ENCODE assay signal across 10 cellular contexts in the genomic region with DNA sequence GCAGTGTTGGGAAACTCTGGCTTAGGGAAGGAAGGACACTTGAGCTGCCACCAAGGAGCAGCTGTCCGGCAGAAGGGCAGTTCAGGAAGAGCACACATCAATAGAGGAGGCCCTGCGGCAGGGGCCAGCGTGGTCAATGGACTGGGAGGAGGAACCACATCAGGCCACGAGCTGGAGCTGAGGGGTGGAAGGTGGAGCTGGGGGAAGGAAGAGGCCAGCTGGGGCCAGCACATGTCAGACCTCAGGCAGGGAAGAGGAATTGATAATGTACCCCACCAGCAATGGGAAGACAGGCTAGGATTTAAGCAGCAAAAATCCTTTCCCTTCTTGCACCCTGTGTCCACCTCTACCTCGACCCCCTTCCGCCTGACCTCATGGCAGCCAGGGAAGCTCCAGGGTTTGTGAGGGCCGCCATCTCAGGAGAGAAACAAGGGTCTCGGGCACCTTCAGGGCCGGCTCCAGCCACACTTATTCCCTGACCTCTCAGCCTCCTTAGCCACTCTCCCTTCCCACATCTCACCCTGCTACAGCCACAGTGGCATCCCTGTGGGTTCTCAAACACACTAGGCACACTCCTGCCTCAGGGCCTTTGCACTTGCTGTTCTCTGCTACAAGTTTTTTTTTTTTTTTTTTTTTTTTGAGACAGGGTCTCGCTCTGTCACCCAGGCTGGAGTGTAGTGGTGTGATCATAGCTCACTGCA.
DNase-seq lines count a peak whose midpoint lies in the region; ATAC-seq lines count a peak whose summit lies in the region.
"Had no signal": no experiment of that assay in that cellular context is flagged by ENCODE, and none has a peak within 500 bp of the region (broad histone marks: within the 10 kb centered on the region; RNA-seq: fewer than 3 reads in every experiment).

No MANE protein-coding gene starts in this region.

- CTCF ChIA-PET in naive thymus-derived CD4-positive, alpha-beta T cell (lab: Charles Lee): interaction anchor here (0.7 kb wide), 1 partner anchor 35 kb away, joined by 3 read pairs; no protein-coding TSS in a partner anchor

- peak overlapping the region; percentile 71 for H3K27ac Mint-ChIP-seq in activated naive CD8-positive, alpha-beta T cell treated with anti-CD3 and anti-CD28 coated beads, Interleukin-2, amount 50 U/mL, for 24 hours
- H3K27ac Mint-ChIP-seq in naive thymus-derived CD4-positive, alpha-beta T cell: peak overlapping the region; percentile 42 to 87 (median 72)

- ATAC-seq in activated naive CD8-positive, alpha-beta T cell treated with anti-CD3 and anti-CD28 coated beads, Interleukin-2, amount 50 U/mL, for 24 hours: no peak
- ATAC-seq in naive thymus-derived CD4-positive, alpha-beta T cell: no peak
- ATAC-seq in GM18511 (IDR thresholded peaks at IDR 0.05; ENCODE audit: unreplicated experiment) (no peak), HG02763 (IDR thresholded peaks at IDR 0.05; ENCODE audit: unreplicated experiment) (no peak), HG02970 (IDR thresholded peaks at IDR 0.05; ENCODE audit: low FRiP score, unreplicated experiment) (no peak), HG03521 (IDR thresholded peaks at IDR 0.05; ENCODE audit: unreplicated experiment) (no peak)

- DNase-seq in H7: peak; percentile 47
- DNase-seq in activated naive CD8-positive, alpha-beta T cell treated with anti-CD3 and anti-CD28 coated beads, Interleukin-2, amount 50 U/mL, for 24 hours: no peak
- no peak for DNase-seq in naive thymus-derived CD4-positive, alpha-beta T cell
- DNase-seq: NCI-H345 had no signal

- H3K27me3 Mint-ChIP-seq in activated naive CD8-positive, alpha-beta T cell treated with anti-CD3 and anti-CD28 coated beads, Interleukin-2, amount 50 U/mL, for 24 hours: peaks cover 3% of the 10 kb centered on the region
- peaks cover 0 to 2% (median 0%) of the 10 kb centered on the region in 5 donors for H3K27me3 Mint-ChIP-seq in naive thymus-derived CD4-positive, alpha-beta T cell

- H3K9ac ChIP-seq in BLaER1: no peak overlapping the region

- H3K27ac ChIP-seq in BLaER1: no peak overlapping the region
- H3K27ac ChIP-seq in naive thymus-derived CD4-positive, alpha-beta T cell (ENCODE audit: low read depth, low read length): no peak overlapping the region
- H3K27ac ChIP-seq: SJSA1 had no signal

- H3K36me3 ChIP-seq in BLaER1: no peaks in the 10 kb centered on the region
- H3K36me3 ChIP-seq in H7 (replicated peaks; ENCODE audit: control insufficient read depth, insufficient read depth, low read length): no peaks in the 10 kb centered on the region
- no peaks in the 10 kb centered on the region for H3K36me3 ChIP-seq in naive thymus-derived CD4-positive, alpha-beta T cell (ENCODE audit: control insufficient read depth in 2 of 3, insufficient read depth in 3 of 3, low read length in 3 of 3)

- peaks cover 58% of the 10 kb centered on the region for H3K4me1 ChIP-seq in BLaER1
- H3K4me1 ChIP-seq in naive thymus-derived CD4-positive, alpha-beta T cell (ENCODE audit: control insufficient read depth in 2 of 2, insufficient read depth in 2 of 2, low read length in 2 of 2): peaks cover 6 to 17% of the 10 kb centered on the region in 2 donors

- intact Hi-C loops in naive thymus-derived CD4-positive, alpha-beta T cell (cut with micrococcal nuclease): loop anchor here in 1 of 2 donors (10.0 kb wide), 2 partner anchors 342 to 1268 kb away; no protein-coding TSS in a partner anchor

- H3K4me3 Mint-ChIP-seq in activated naive CD8-positive, alpha-beta T cell treated with anti-CD3 and anti-CD28 coated beads, Interleukin-2, amount 50 U/mL, for 24 hours: peak overlapping the region; percentile 72
- H3K4me3 Mint-ChIP-seq in naive thymus-derived CD4-positive, alpha-beta T cell: peak overlapping the region; percentile 66 to 92 (median 80)

- POLR2A ChIA-PET in naive thymus-derived CD4-positive, alpha-beta T cell (lab: Charles Lee): interaction anchor here (0.8 kb wide), 1 partner anchor 344 kb away, joined by 3 read pairs; no protein-coding TSS in a partner anchor

- peaks cover 30% of the 10 kb centered on the region for H3K4me1 Mint-ChIP-seq in activated naive CD8-positive, alpha-beta T cell treated with anti-CD3 and anti-CD28 coated beads, Interleukin-2, amount 50 U/mL, for 24 hours
- peaks cover 24 to 43% (median 33%) of the 10 kb centered on the region in 7 donors for H3K4me1 Mint-ChIP-seq in naive thymus-derived CD4-positive, alpha-beta T cell

- H4K20me1 ChIP-seq in BLaER1: peaks cover 30% of the 10 kb centered on the region

- H3K27me3 ChIP-seq in BLaER1 (no peaks in the 10 kb centered on the region), H7 (ENCODE audit: control insufficient read depth, insufficient read depth, low read length) (no peaks in the 10 kb centered on the region; the same call in 1 of the 2 replicates)
- H3K27me3 ChIP-seq in naive thymus-derived CD4-positive, alpha-beta T cell (ENCODE audit: control insufficient read depth in 2 of 2, insufficient read depth in 2 of 2, low read length in 2 of 2): no peaks in the 10 kb centered on the region
- H3K27me3 ChIP-seq: SJSA1 had no signal

- H3K4me2 ChIP-seq in BLaER1: peak overlapping the region; percentile 98

- H3K9me3 ChIP-seq in BLaER1: no peaks in the 10 kb centered on the region
- no peaks in the 10 kb centered on the region for H3K9me3 ChIP-seq in naive thymus-derived CD4-positive, alpha-beta T cell (ENCODE audit: control insufficient read depth in 2 of 3, low read length in 3 of 3)

- no peaks in the 10 kb centered on the region for H3K36me3 Mint-ChIP-seq in activated naive CD8-positive, alpha-beta T cell treated with anti-CD3 and anti-CD28 coated beads, Interleukin-2, amount 50 U/mL, for 24 hours (ENCODE audit: low read depth)
- peaks cover 0 to 1% (median 0%) of the 10 kb centered on the region in 5 donors for H3K36me3 Mint-ChIP-seq in naive thymus-derived CD4-positive, alpha-beta T cell

- no peaks in the 10 kb centered on the region for H3K9me3 Mint-ChIP-seq in activated naive CD8-positive, alpha-beta T cell treated with anti-CD3 and anti-CD28 coated beads, Interleukin-2, amount 50 U/mL, for 24 hours
- no peaks in the 10 kb centered on the region for H3K9me3 Mint-ChIP-seq in naive thymus-derived CD4-positive, alpha-beta T cell

- H3K4me3 ChIP-seq in BLaER1 (no peak overlapping the region), H7 (ENCODE audit: insufficient read depth, low read depth, low read length) (no peak overlapping the region)
- no peak overlapping the region for H3K4me3 ChIP-seq in naive thymus-derived CD4-positive, alpha-beta T cell (ENCODE audit: low read length)
- H3K4me3 ChIP-seq: SJSA1 had no signal
